In genomic region chr4:661231-661630, GRCh38 we compare ENCODE assay signal across 26 cellular contexts. TPM values are rescaled to one million over a fixed set of nuclear protein-coding genes. Genes with fewer than 3 reads are reported as not detected.
"Had no signal": no experiment of that assay in that cellular context is flagged by ENCODE, and none has a peak within 500 bp of the region (broad histone marks: within the 10 kb centered on the region; RNA-seq: fewer than 3 reads in every experiment).

No MANE protein-coding gene starts in this region.

- H3K36me3 ChIP-seq: left lung, right atrium auricular region, SJSA1, tibial artery had no signal

- ATAC-seq: activated CD8-positive, alpha-beta T cell treated with anti-CD3 and anti-CD28 coated beads for 36 hours; activated T-cell treated with anti-CD3 and anti-CD28 coated beads, Interleukin-2, amount 50 U/mL, for 4 hours; left lung; stimulated activated naive CD8-positive, alpha-beta T cell treated with anti-CD3 and anti-CD28 coated beads, Interleukin-15, amount 100 ng/mL, for 72 hours had no signal

- H3K9me3 Mint-ChIP-seq: activated CD8-positive, alpha-beta T cell treated with anti-CD3 and anti-CD28 coated beads for 36 hours; activated T-cell treated with anti-CD3 and anti-CD28 coated beads, Interleukin-2, amount 50 U/mL, for 4 hours; activated T-helper 2 cell treated with anti-CD3 and anti-CD28 coated beads, Interferon-gamma antibody, Interleukin-2, Interleukin-4, amounts not matched to agents 10 μg/mL and 5 μg/mL and 100 μg/mL, durations not matched to agents 14 hours and 24 hours and 36 hours; dendritic cell treated with granulocyte-macrophage colony-stimulating factor and Interleukin-4, amounts not matched to agents 40 ng/mL and 50 ng/mL, for 4 days; nephron progenitor cell; stimulated activated naive CD8-positive, alpha-beta T cell treated with anti-CD3 and anti-CD28 coated beads, Interleukin-15, amount 100 ng/mL, for 72 hours had no signal

- DNase-seq: activated CD4-positive, alpha-beta T cell treated with anti-CD3 and anti-CD28 coated beads, Interleukin-2, amount 10 ng/mL, durations not matched to agents 7 days and 5 days; activated CD4-positive, CD25-positive, alpha-beta regulatory T cell treated with anti-CD3 and anti-CD28 coated beads, Interleukin-2, amount 50 U/mL, for 72 hours; activated CD8-positive, alpha-beta T cell treated with anti-CD3 and anti-CD28 coated beads for 36 hours; activated naive CD4-positive, alpha-beta T cell; activated naive CD8-positive, alpha-beta T cell treated with anti-CD3 and anti-CD28 coated beads, Interleukin-2, amount 10 ng/mL, durations not matched to agents 7 days and 5 days; activated T-cell treated with anti-CD3 and anti-CD28 coated beads, Interleukin-2, amount 50 U/mL, for 4 hours; amygdala; effector CD4-positive, alpha-beta T cell; erythroblast; foreskin fibroblast; kidney glomerular epithelial cell; nephron progenitor cell; occipital lobe; stimulated activated CD4-positive, alpha-beta T cell treated with anti-CD3 and anti-CD28 coated beads, Interleukin-12 subunit alpha, Interleukin-12 subunit beta, amount 100 ng/mL, for 4 hours; stimulated activated CD4-positive, alpha-beta T cell treated with anti-CD3 and anti-CD28 coated beads, Interleukin-4, amount 100 ng/mL, for 4 hours; stimulated activated naive CD8-positive, alpha-beta T cell treated with anti-CD3 and anti-CD28 coated beads, Interleukin-15, amount 100 ng/mL, for 72 hours; tibial artery had no signal

- H3K4me1 ChIP-seq: SJSA1 had no signal

- H3K27ac ChIP-seq: left lung, right atrium auricular region, SJSA1, tibial artery, VCaP had no signal

- H3K4me3 ChIP-seq: left lung, right atrium auricular region, SJSA1, tibial artery had no signal

- H3K27me3 Mint-ChIP-seq: activated CD4-positive, alpha-beta T cell treated with anti-CD3 and anti-CD28 coated beads, Interleukin-2, amount 10 ng/mL, durations not matched to agents 7 days and 5 days; activated CD8-positive, alpha-beta T cell treated with anti-CD3 and anti-CD28 coated beads for 36 hours; activated naive CD8-positive, alpha-beta T cell treated with anti-CD3 and anti-CD28 coated beads, Interleukin-2, amount 10 ng/mL, durations not matched to agents 7 days and 5 days; progenitor cell of endocrine pancreas; stimulated activated naive CD8-positive, alpha-beta T cell treated with anti-CD3 and anti-CD28 coated beads, Interleukin-15, amount 100 ng/mL, for 72 hours had no signal

- H3K9me3 ChIP-seq: left lung, right atrium auricular region, SJSA1, tibial artery had no signal

- H3K4me3 Mint-ChIP-seq: activated CD4-positive, alpha-beta T cell treated with anti-CD3 and anti-CD28 coated beads, Interleukin-2, amount 10 ng/mL, durations not matched to agents 7 days and 5 days; activated CD8-positive, alpha-beta T cell treated with anti-CD3 and anti-CD28 coated beads for 36 hours; activated naive CD8-positive, alpha-beta T cell treated with anti-CD3 and anti-CD28 coated beads, Interleukin-2, amount 10 ng/mL, durations not matched to agents 7 days and 5 days; dendritic cell treated with granulocyte-macrophage colony-stimulating factor and Interleukin-4, amounts not matched to agents 40 ng/mL and 50 ng/mL, for 4 days had no signal

- H3K27me3 ChIP-seq: right atrium auricular region, SJSA1 had no signal

- H3K27ac Mint-ChIP-seq: activated CD4-positive, alpha-beta T cell treated with anti-CD3 and anti-CD28 coated beads, Interleukin-2, amount 10 ng/mL, durations not matched to agents 7 days and 5 days; activated CD8-positive, alpha-beta T cell treated with anti-CD3 and anti-CD28 coated beads for 36 hours; activated naive CD8-positive, alpha-beta T cell treated with anti-CD3 and anti-CD28 coated beads, Interleukin-2, amount 10 ng/mL, durations not matched to agents 7 days and 5 days; activated T-helper 2 cell treated with anti-CD3 and anti-CD28 coated beads, Interferon-gamma antibody, Interleukin-2, Interleukin-4, amounts not matched to agents 10 μg/mL and 5 μg/mL and 100 μg/mL, durations not matched to agents 14 hours and 24 hours and 36 hours; dendritic cell treated with granulocyte-macrophage colony-stimulating factor and Interleukin-4, amounts not matched to agents 40 ng/mL and 50 ng/mL, for 4 days; nephron progenitor cell; progenitor cell of endocrine pancreas; T-helper 1 cell treated with Interleukin-12 subunit alpha and Interleukin-12 subunit beta and Interleukin-4 antibody, amounts not matched to agents 30 μg/mL and 1 μg/mL, for 36 hours had no signal

RNA-seq across cellular contexts. Expression of gene SLC49A3, which starts 27.7 kb away (rescaled TPM):
- total RNA-seq: SJSA1 had no signal

RNA-seq across cellular contexts. Expression of gene PDE6B, which starts 35.9 kb away (rescaled TPM):
- total RNA-seq: SJSA1 had no signal
- polyA plus RNA-seq: fibroblast of lung had no signal
